16 cellular contexts compared by ENCODE assay signal in genomic region chr7:117666019-117666418, GRCh38.
DNase-seq lines count a peak whose midpoint lies in the region; ATAC-seq and TF ChIP-seq lines count a peak whose summit lies in the region.
"Had no signal": no experiment of that assay in that cellular context is flagged by ENCODE, and none has a peak within 500 bp of the region (broad histone marks: within the 10 kb centered on the region; RNA-seq: fewer than 3 reads in every experiment).

No MANE protein-coding gene starts in this region.

- H3K4me2 ChIP-seq in mesenchymal stem cell (ENCODE audit: low read length, poor library complexity, severe bottlenecking) = no peak overlapping the region

- H2AK5ac ChIP-seq in mesenchymal stem cell (ENCODE audit: low read length, severe bottlenecking) = no peak overlapping the region

- no peaks in the 10 kb centered on the region for H3K27me3 ChIP-seq in mesenchymal stem cell (ENCODE audit: control insufficient read depth in 1 of 2, insufficient read depth in 1 of 2, low read length in 2 of 2)

- H3K14ac ChIP-seq in mesenchymal stem cell (ENCODE audit: low read length in 2 of 2) = no peak overlapping the region

- TF ChIP-seq CTCF in C4-2B (conservative IDR thresholded peaks at IDR 0.05) (no peak), epithelial cell of esophagus (IDR thresholded peaks at IDR 0.05; ENCODE audit: insufficient read depth, low read depth, low read length, missing control alignments) (no peak)

- peak overlapping the region in 1 of 2 experiments; percentile 56 for H3K18ac ChIP-seq in mesenchymal stem cell (ENCODE audit: low read depth in 1 of 2, low read length in 2 of 2)

- H3K9me3 ChIP-seq in mesenchymal stem cell (ENCODE audit: control insufficient read depth, low read length) = no peaks in the 10 kb centered on the region
- H3K9me3 ChIP-seq: HAP-1 had no signal

- no peak overlapping the region for H2AFZ ChIP-seq in mesenchymal stem cell (ENCODE audit: low read depth, low read length)

- 0% methylated on average over 1 of the region's 1 CpG for WGBS in mesenchymal stem cell

- no peak overlapping the region for H3K9ac ChIP-seq in mesenchymal stem cell (ENCODE audit: low read length)

- peaks cover 4% of the 10 kb centered on the region for H3K4me1 ChIP-seq in mesenchymal stem cell (ENCODE audit: control insufficient read depth, insufficient read depth, low read depth, low read length)
- H3K4me1 ChIP-seq: HAP-1 had no signal

- no peaks in the 10 kb centered on the region for H3K36me3 ChIP-seq in mesenchymal stem cell (ENCODE audit: control insufficient read depth in 1 of 2, insufficient read depth in 2 of 2, low read depth in 1 of 2, low read length in 2 of 2)
- H3K36me3 ChIP-seq: HAP-1 had no signal

- no peak overlapping the region for H2BK120ac ChIP-seq in mesenchymal stem cell (ENCODE audit: low read depth, low read length)

- peak overlapping the region; percentile 31; the same call in 1 of the 2 replicates for H3K27ac ChIP-seq in C4-2B
- H3K27ac ChIP-seq in mesenchymal stem cell (ENCODE audit: low read length, poor library complexity, severe bottlenecking) = peak overlapping the region; percentile 58

- peak overlapping the region; percentile 70 for H4K8ac ChIP-seq in mesenchymal stem cell (ENCODE audit: low read length)

- no peaks in the 10 kb centered on the region for H3K79me1 ChIP-seq in mesenchymal stem cell (replicated peaks; ENCODE audit: low read length, poor library complexity, severe bottlenecking)

- H3K23ac ChIP-seq in mesenchymal stem cell (ENCODE audit: low read length in 2 of 2) = no peak overlapping the region

- H2BK5ac ChIP-seq in mesenchymal stem cell (ENCODE audit: low read depth, low read length, poor library complexity, severe bottlenecking) = no peak overlapping the region

- H4K91ac ChIP-seq in mesenchymal stem cell (ENCODE audit: low read length) = no peak overlapping the region

- ATAC-seq in GM18502 (IDR thresholded peaks at IDR 0.05; ENCODE audit: poor library complexity, unreplicated experiment) = no peak
- ATAC-seq: stimulated activated naive B cell treated with anti-CD40 and anti-IgM and Interleukin-4, amounts not matched to agents 10 μg/mL and 1 μg/mL and 100 μg/mL, for 72 hours had no signal

- DNase-seq in NCI-H226 (peak; percentile 69), epithelial cell of esophagus (ENCODE audit: low read depth) (peak; percentile 84), mesenchymal stem cell (peak; percentile 87), OCI-M1 (lab: John Stamatoyannopoulos, UW) (no peak)
- no peak for DNase-seq in stimulated activated CD4-positive, alpha-beta T cell treated with anti-CD3 and anti-CD28 coated beads, Interleukin-15, amount 100 ng/mL, for 24 hours
- DNase-seq in activated effector memory CD4-positive, alpha-beta T cell treated with anti-CD3 and anti-CD28 coated beads, Interleukin-2, amount 50 U/mL, for 16 hours = no peak
- DNase-seq: activated naive CD8-positive, alpha-beta T cell treated with anti-CD3 and anti-CD28 coated beads, Interleukin-2, amount 10 ng/mL, durations not matched to agents 7 days and 5 days; NCI-H1694; NCI-H774; posterior cingulate gyrus; SIG-M5; stimulated activated CD4-positive, alpha-beta T cell treated with anti-CD3 and anti-CD28 coated beads, Interleukin-4, amount 100 ng/mL, for 24 hours; stimulated activated naive B cell treated with anti-CD40 and anti-IgM and Interleukin-4, amounts not matched to agents 10 μg/mL and 1 μg/mL and 100 μg/mL, for 72 hours had no signal

- H3K4me3 ChIP-seq in epithelial cell of esophagus (ENCODE audit: low read length) = no peak overlapping the region
- H3K4me3 ChIP-seq in mesenchymal stem cell (ENCODE audit: insufficient read depth in 1 of 2, low read depth in 1 of 2, low read length in 2 of 2) = no peak overlapping the region
- H3K4me3 ChIP-seq: HAP-1 had no signal

- peak overlapping the region in 1 of 2 experiments; percentile 41 for H2BK12ac ChIP-seq in mesenchymal stem cell (ENCODE audit: low read length in 2 of 2)

- H3K4ac ChIP-seq in mesenchymal stem cell (ENCODE audit: low read depth in 1 of 2, low read length in 2 of 2) = peak overlapping the region in 1 of 2 experiments; percentile 43

- no peak overlapping the region for H2BK15ac ChIP-seq in mesenchymal stem cell (ENCODE audit: low read depth, poor library complexity, severe bottlenecking)

Comparison
In these comparisons a context has a peak if more than half of its experiments do, and no peak if none do; other contexts are left out.
1. DNase-seq: peak in NCI-H226 (single experiment), epithelial cell of esophagus (single experiment) and mesenchymal stem cell (single experiment); none in stimulated activated CD4-positive, alpha-beta T cell treated with anti-CD3 and anti-CD28 coated beads, Interleukin-15, amount 100 ng/mL, for 24 hours (single experiment), activated effector memory CD4-positive, alpha-beta T cell treated with anti-CD3 and anti-CD28 coated beads, Interleukin-2, amount 50 U/mL, for 16 hours (single experiment) and OCI-M1 (single experiment).